ENCODE assay signal across 16 cellular contexts in the genomic region with DNA sequence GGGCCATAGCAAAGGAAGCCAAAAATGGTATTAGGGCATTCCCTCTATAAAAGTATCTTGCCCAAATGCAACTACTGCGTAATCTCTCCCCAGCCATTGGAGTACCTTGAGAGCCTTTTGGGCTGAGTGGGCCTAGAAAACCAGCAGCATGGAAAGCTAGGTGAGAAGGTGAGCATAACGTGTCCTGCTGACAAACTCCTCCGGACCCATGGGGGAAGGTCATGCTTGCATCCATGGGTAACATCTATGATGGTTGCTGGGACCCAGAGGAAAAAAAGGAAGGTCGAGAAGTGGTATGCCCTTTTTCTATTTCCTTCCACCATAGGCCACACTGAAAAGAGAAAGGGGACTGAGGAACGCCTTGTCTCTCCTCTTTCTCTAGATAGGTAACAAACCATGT. TPM values are rescaled to one million over a fixed set of nuclear protein-coding genes. Genes with fewer than 3 reads are reported as not detected.
DNase-seq lines count a peak whose midpoint lies in the region; ATAC-seq and TF ChIP-seq lines count a peak whose summit lies in the region.
"Had no signal": no experiment of that assay in that cellular context is flagged by ENCODE, and none has a peak within 500 bp of the region (broad histone marks: within the 10 kb centered on the region; RNA-seq: fewer than 3 reads in every experiment).

No MANE protein-coding gene starts in this region.

- no peak overlapping the region for H2AFZ ChIP-seq in neuronal stem cell (ENCODE audit: low read length)

- H2BK120ac ChIP-seq in neuronal stem cell (ENCODE audit: low read depth, low read length): no peak overlapping the region

- H2BK12ac ChIP-seq in neuronal stem cell (ENCODE audit: low read length): no peak overlapping the region

- H3K4me1 ChIP-seq in neuronal stem cell (ENCODE audit: control insufficient read depth in 2 of 2, insufficient read depth in 1 of 2, low read depth in 1 of 2, low read length in 2 of 2): no peaks in the 10 kb centered on the region

- H4K91ac ChIP-seq in neuronal stem cell (ENCODE audit: low read depth, low read length, poor library complexity): no peak overlapping the region

- H3K4me3 ChIP-seq in neuronal stem cell (ENCODE audit: low read length in 2 of 2) (no peak overlapping the region), coronary artery (no peak overlapping the region)
- H3K4me3 ChIP-seq: SK-N-MC had no signal

- H3K9me3 ChIP-seq in neuronal stem cell (replicated peaks in 1 of 2; ENCODE audit: control insufficient read depth in 2 of 2, insufficient read depth in 1 of 2, low read depth in 1 of 2, low read length in 2 of 2): peaks cover 9 to 15% of the 10 kb centered on the region in 2 donors

- H3K36me3 ChIP-seq in neuronal stem cell (replicated peaks in 1 of 2; ENCODE audit: control insufficient read depth in 2 of 2, insufficient read depth in 2 of 2, low read length in 2 of 2): no peaks in the 10 kb centered on the region
- H3K36me3 ChIP-seq: brain microvascular endothelial cell had no signal

- no peak overlapping the region for H2AK5ac ChIP-seq in neuronal stem cell (ENCODE audit: low read depth, low read length)

- no peak overlapping the region for H3K4me2 ChIP-seq in neuronal stem cell (ENCODE audit: insufficient read depth, low read length, poor library complexity, severe bottlenecking)

- H2BK5ac ChIP-seq in neuronal stem cell (ENCODE audit: low read length): no peak overlapping the region

- H2BK15ac ChIP-seq in neuronal stem cell (ENCODE audit: low read length): no peak overlapping the region

- no peak overlapping the region for H3K14ac ChIP-seq in neuronal stem cell (ENCODE audit: low read length)

- ATAC-seq in HG02623 (IDR thresholded peaks at IDR 0.05; ENCODE audit: unreplicated experiment): no peak

- no peaks in the 10 kb centered on the region for H3K79me1 ChIP-seq in neuronal stem cell (ENCODE audit: low read depth, low read length)

- peak; percentile 6 for DNase-seq in activated CD4-positive, alpha-beta T cell treated with anti-CD3 and anti-CD28 coated beads for 48 hours
- DNase-seq in activated CD4-positive, alpha-beta T cell treated with anti-CD3 and anti-CD28 coated beads for 1 hour: no peak
- peak; percentile 3 for DNase-seq in NAMALWA (ENCODE audit: low spot score)
- DNase-seq in dermis microvascular lymphatic vessel endothelial cell (ENCODE audit: low read depth in 2 of 2): peak; percentile 15 to 50
- DNase-seq in neuronal stem cell (ENCODE audit: low spot score): peak; percentile 5
- DNase-seq in coronary artery (ENCODE audit: low spot score): no peak
- DNase-seq in UCSD-AML1 (lab: John Stamatoyannopoulos, UW; ENCODE audit: unreplicated experiment): no peak
- DNase-seq: activated T-cell treated with anti-CD3 and anti-CD28 coated beads, Interleukin-2, amount 50 U/mL, for 1 hour; brain microvascular endothelial cell; EL; immature natural killer cell; NCI-H510A treated with DMSO at 0.1 percent for 48 hours had no signal

- H3K18ac ChIP-seq in neuronal stem cell (ENCODE audit: low read length): no peak overlapping the region

- no peaks in the 10 kb centered on the region for H3K27me3 ChIP-seq in neuronal stem cell (ENCODE audit: control insufficient read depth in 3 of 3, insufficient read depth in 3 of 3, low read depth in 1 of 3, low read length in 3 of 3)
- H3K27me3 ChIP-seq: brain microvascular endothelial cell had no signal

- TF ChIP-seq CTCF in coronary artery (IDR thresholded peaks at IDR 0.05): no peak

- no peak overlapping the region for H3K27ac ChIP-seq in neuronal stem cell (replicated peaks; ENCODE audit: low read length)
- H3K27ac ChIP-seq in coronary artery: no peak overlapping the region
- H3K27ac ChIP-seq: brain microvascular endothelial cell, epithelial cell of prostate, SK-N-MC had no signal

- no CpG with 5 or more reads among the region's 5 CpGs for WGBS in neuronal stem cell (ENCODE audit: extremely low coverage in 2 of 2, insufficient read length in 2 of 2, insufficient replicate concordance in 1 of 2), 2 donors

- H3K4ac ChIP-seq in neuronal stem cell (ENCODE audit: low read length): no peak overlapping the region

- H4K8ac ChIP-seq in neuronal stem cell (ENCODE audit: low read depth, low read length): no peak overlapping the region

- H3K9ac ChIP-seq in neuronal stem cell (ENCODE audit: low read depth, low read length, poor library complexity): no peak overlapping the region

- no peak overlapping the region for H3K23ac ChIP-seq in neuronal stem cell (ENCODE audit: low read depth, low read length, poor library complexity)

RNA-seq across cellular contexts. Expression of a gene that starts 57.4 kb away (rescaled TPM):
- not detected in 2 replicates for total RNA-seq in dermis microvascular lymphatic vessel endothelial cell
- polyA plus RNA-seq in neuronal stem cell (2013, experiment 1 of 2): not detected
- not detected for polyA plus RNA-seq in neuronal stem cell (2013, experiment 2 of 2)
- total RNA-seq: M059J had no signal
- polyA plus RNA-seq: immature natural killer cell had no signal

Comparison
In these comparisons a context has a peak if more than half of its experiments do, and no peak if none do; other contexts are left out.
1. DNase-seq: peak in activated CD4-positive, alpha-beta T cell treated with anti-CD3 and anti-CD28 coated beads for 48 hours (single experiment), NAMALWA (single experiment), dermis microvascular lymphatic vessel endothelial cell (2 of 2) and neuronal stem cell (single experiment); none in activated CD4-positive, alpha-beta T cell treated with anti-CD3 and anti-CD28 coated beads for 1 hour (single experiment), coronary artery (single experiment) and UCSD-AML1 (single experiment).